9 cellular contexts compared by ENCODE assay signal in the genomic region with DNA sequence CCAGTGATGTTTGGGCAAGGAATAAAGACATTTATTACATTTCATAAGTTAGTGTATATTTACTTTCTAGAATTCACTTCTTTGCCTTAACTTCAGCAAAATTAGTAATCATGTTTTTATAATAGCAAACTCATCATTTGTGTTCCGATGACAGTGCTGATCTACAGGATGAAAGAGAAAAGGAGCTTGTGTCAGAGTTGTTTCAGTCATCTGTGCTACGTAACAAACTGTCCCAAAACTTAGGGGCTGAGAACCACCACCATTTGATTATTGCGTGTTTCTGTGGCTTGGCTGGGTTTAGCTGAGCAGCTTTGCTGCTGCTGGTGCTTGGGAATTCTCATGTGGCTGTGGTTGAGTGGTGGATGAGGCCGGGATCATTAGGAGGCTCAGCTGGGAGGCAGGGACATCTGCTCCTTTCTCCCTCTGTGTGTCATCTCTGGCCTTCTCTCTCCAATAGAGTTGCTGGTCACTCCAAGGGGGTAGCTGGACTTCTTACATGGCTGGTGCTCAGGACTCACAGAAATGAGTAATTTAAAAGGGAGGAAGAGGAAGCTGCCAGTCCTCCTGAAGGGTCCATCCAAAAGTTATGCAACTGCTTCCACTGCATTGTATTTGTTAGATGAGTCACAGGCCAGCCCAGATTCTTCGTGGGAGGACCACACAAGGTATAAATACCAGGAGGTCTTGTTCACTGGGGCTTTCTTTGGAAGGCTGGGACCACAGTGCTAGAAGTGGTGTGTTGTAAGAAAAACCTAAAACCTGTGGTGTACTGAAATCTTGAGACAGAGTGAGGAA. TPM values are rescaled to one million over a fixed set of nuclear protein-coding genes. Genes with fewer than 3 reads are reported as not detected.
DNase-seq lines count a peak whose midpoint lies in the region; ATAC-seq and TF ChIP-seq lines count a peak whose summit lies in the region.
"Had no signal": no experiment of that assay in that cellular context is flagged by ENCODE, and none has a peak within 500 bp of the region (broad histone marks: within the 10 kb centered on the region; RNA-seq: fewer than 3 reads in every experiment).

No MANE protein-coding gene starts in this region.

- H3K36me3 Mint-ChIP-seq in nephron progenitor cell (ENCODE audit: low read depth): peaks cover 23% of the 10 kb centered on the region

- no peak overlapping the region for H3K4me3 ChIP-seq in AG09309 (ENCODE audit: control insufficient read depth, low read depth, low read length)
- no peak overlapping the region for H3K4me3 ChIP-seq in epithelial cell of proximal tubule (ENCODE audit: low read depth, low read length)

- H3K27ac Mint-ChIP-seq in nephron progenitor cell: peak overlapping the region; percentile 29

- no peaks in the 10 kb centered on the region for H3K27me3 Mint-ChIP-seq in nephron progenitor cell (ENCODE audit: low read depth, poor library complexity)

- peak; percentile 99 for DNase-seq in AG09309 (ENCODE audit: low read depth)
- DNase-seq in NOMO-1 treated with dmso at 0.1 percent for 144 hours (lab: John Stamatoyannopoulos, UW; ENCODE audit: unreplicated experiment): peak; percentile 69
- DNase-seq in epithelial cell of proximal tubule (ENCODE audit: low read depth): peak; percentile 91
- no peak for DNase-seq in nephron progenitor cell
- DNase-seq in activated naive CD4-positive, alpha-beta T cell treated with anti-CD3 and anti-CD28 coated beads, Interleukin-2, amount 50 U/mL, for 16 hours: no peak
- DNase-seq in activated T-cell treated with anti-CD3 and anti-CD28 coated beads, Interleukin-2, amount 50 U/mL, for 48 hours: no peak
- no peak for DNase-seq in stimulated activated CD4-positive, alpha-beta T cell treated with anti-CD3 and anti-CD28 coated beads, Interleukin-4, amount 100 ng/mL, for 24 hours
- DNase-seq: T-helper 2 cell had no signal

- H3K4me1 Mint-ChIP-seq in nephron progenitor cell: peaks cover 6% of the 10 kb centered on the region

- peaks cover 20% of the 10 kb centered on the region for H3K9me3 Mint-ChIP-seq in nephron progenitor cell

- no peak overlapping the region for H3K4me3 Mint-ChIP-seq in nephron progenitor cell

- no peak for ATAC-seq in HG02885 (IDR thresholded peaks at IDR 0.05; ENCODE audit: poor library complexity, unreplicated experiment)

- TF ChIP-seq CTCF in AG09309 (IDR thresholded peaks at IDR 0.05; ENCODE audit: control insufficient read depth, insufficient read depth, low read depth, low read length, missing control alignments) (no peak), epithelial cell of proximal tubule (conservative IDR thresholded peaks at IDR 0.05; ENCODE audit: low read depth, low read length) (no peak), nephron progenitor cell (IDR thresholded peaks at IDR 0.05) (no peak)

RNA-seq across cellular contexts. Expression of a gene that starts 43.4 kb away (rescaled TPM):
- total RNA-seq in epithelial cell of proximal tubule: 2.2 and 6.1 TPM in 2 replicates

Comparison
In these comparisons a context has a peak if more than half of its experiments do, and no peak if none do; other contexts are left out.
1. DNase-seq: peak in AG09309 (single experiment), NOMO-1 treated with dmso at 0.1 percent for 144 hours (single experiment) and epithelial cell of proximal tubule (single experiment); none in nephron progenitor cell (single experiment), activated naive CD4-positive, alpha-beta T cell treated with anti-CD3 and anti-CD28 coated beads, Interleukin-2, amount 50 U/mL, for 16 hours (single experiment), activated T-cell treated with anti-CD3 and anti-CD28 coated beads, Interleukin-2, amount 50 U/mL, for 48 hours (0 of 2) and stimulated activated CD4-positive, alpha-beta T cell treated with anti-CD3 and anti-CD28 coated beads, Interleukin-4, amount 100 ng/mL, for 24 hours (single experiment).